In the genomic region with DNA sequence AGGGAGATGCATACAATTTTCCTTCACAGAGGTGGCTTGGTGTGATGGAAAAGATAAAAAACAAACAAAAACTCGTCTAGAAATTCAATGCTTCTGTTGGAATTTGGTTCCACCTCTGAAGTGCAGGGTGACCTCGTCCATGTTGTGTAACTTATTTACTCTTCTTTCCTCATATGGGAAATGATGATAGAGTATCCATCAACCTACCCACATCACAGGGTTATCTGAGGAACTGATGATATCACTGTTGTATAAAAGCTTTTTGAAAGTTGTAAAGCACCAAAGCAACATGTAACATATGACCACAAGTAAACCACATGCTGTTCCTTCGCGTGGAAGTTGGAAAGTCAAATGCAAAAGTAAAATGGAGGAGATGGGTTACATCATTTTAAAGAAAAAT, we compare ENCODE assay signal across 1 cellular context.
TF ChIP-seq lines count a peak whose summit lies in the region.

No MANE protein-coding gene starts in this region.

TF ChIP-seq in HepG2, 621 proteins besides CTCF, POLR2A, EP300 and RAD21 (continued from another document and continues in another):
- TF ChIP-seq, protein P1, sequence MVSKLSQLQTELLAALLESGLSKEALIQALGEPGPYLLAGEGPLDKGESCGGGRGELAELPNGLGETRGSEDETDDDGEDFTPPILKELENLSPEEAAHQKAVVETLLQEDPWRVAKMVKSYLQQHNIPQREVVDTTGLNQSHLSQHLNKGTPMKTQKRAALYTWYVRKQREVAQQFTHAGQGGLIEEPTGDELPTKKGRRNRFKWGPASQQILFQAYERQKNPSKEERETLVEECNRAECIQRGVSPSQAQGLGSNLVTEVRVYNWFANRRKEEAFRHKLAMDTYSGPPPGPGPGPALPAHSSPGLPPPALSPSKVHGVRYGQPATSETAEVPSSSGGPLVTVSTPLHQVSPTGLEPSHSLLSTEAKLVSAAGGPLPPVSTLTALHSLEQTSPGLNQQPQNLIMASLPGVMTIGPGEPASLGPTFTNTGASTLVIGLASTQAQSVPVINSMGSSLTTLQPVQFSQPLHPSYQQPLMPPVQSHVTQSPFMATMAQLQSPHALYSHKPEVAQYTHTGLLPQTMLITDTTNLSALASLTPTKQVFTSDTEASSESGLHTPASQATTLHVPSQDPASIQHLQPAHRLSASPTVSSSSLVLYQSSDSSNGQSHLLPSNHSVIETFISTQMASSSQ (IDR thresholded peaks at IDR 0.05; ENCODE audit: low read depth): no peak
- TF ChIP-seq, protein P1 (CRISPR knock-in tag; IDR thresholded peaks at IDR 0.05; ENCODE audit: borderline replicate concordance): peak; percentile 85; the same call in 1 of the 2 replicates
- peak; percentile 37; the same call in 1 of the 2 replicates for TF ChIP-seq CCDC6 (CRISPR knock-in tag; IDR thresholded peaks at IDR 0.05)
- TF ChIP-seq EHMT2 (IDR thresholded peaks at IDR 0.05; ENCODE audit: borderline replicate concordance, low read depth, low read length): peak; percentile 71; the same call in 1 of the 2 replicates
- no peak; the same call in 1 of the 2 replicates for TF ChIP-seq ZNF441 (CRISPR knock-in tag; IDR thresholded peaks at IDR 0.05; ENCODE audit: borderline replicate concordance)
- TF ChIP-seq ATM (IDR thresholded peaks at IDR 0.05; ENCODE audit: borderline replicate concordance): peak; percentile 42; the same call in 1 of the 2 replicates
- TF ChIP-seq ERF (CRISPR knock-in tag; IDR thresholded peaks at IDR 0.05): peak; percentile 74
- TF ChIP-seq NR1H2 (CRISPR knock-in tag; IDR thresholded peaks at IDR 0.05; ENCODE audit: borderline replicate concordance, low read depth): no peak
- TF ChIP-seq HNF4G (IDR thresholded peaks at IDR 0.05; ENCODE audit: borderline replicate concordance, low read depth, low read length): peak; percentile 53; the same call in 1 of the 2 replicates
- TF ChIP-seq HNF4G (CRISPR knock-in tag; IDR thresholded peaks at IDR 0.05; ENCODE audit: borderline replicate concordance, low read depth): no peak
- peak; percentile 52; the same call in 1 of the 2 replicates for TF ChIP-seq THAP11 (CRISPR knock-in tag; IDR thresholded peaks at IDR 0.05)
- no peak for TF ChIP-seq ZNF432 (CRISPR knock-in tag; IDR thresholded peaks at IDR 0.05; ENCODE audit: borderline replicate concordance)
- TF ChIP-seq, protein P2, sequence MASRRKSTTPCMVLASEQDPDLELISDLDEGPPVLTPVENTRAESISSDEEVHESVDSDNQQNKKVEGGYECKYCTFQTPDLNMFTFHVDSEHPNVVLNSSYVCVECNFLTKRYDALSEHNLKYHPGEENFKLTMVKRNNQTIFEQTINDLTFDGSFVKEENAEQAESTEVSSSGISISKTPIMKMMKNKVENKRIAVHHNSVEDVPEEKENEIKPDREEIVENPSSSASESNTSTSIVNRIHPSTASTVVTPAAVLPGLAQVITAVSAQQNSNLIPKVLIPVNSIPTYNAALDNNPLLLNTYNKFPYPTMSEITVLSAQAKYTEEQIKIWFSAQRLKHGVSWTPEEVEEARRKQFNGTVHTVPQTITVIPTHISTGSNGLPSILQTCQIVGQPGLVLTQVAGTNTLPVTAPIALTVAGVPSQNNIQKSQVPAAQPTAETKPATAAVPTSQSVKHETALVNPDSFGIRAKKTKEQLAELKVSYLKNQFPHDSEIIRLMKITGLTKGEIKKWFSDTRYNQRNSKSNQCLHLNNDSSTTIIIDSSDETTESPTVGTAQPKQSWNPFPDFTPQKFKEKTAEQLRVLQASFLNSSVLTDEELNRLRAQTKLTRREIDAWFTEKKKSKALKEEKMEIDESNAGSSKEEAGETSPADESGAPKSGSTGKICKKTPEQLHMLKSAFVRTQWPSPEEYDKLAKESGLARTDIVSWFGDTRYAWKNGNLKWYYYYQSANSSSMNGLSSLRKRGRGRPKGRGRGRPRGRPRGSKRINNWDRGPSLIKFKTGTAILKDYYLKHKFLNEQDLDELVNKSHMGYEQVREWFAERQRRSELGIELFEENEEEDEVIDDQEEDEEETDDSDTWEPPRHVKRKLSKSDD (CRISPR knock-in tag; IDR thresholded peaks at IDR 0.05; ENCODE audit: low read depth): no peak; the same call in 1 of the 2 replicates
- peak; percentile 61; the same call in 1 of the 2 replicates for TF ChIP-seq ZNF607 (CRISPR knock-in tag; IDR thresholded peaks at IDR 0.05; ENCODE audit: borderline replicate concordance)
- no peak for TF ChIP-seq PRPF4 (IDR thresholded peaks at IDR 0.05; ENCODE audit: low read depth, low read length, poor library complexity, severe bottlenecking)
- TF ChIP-seq IRF2 (CRISPR knock-in tag; IDR thresholded peaks at IDR 0.05): peak; percentile 88
- TF ChIP-seq SUZ12 (IDR thresholded peaks at IDR 0.05; ENCODE audit: low read depth, low read length): no peak
- no peak for TF ChIP-seq ZNF337 (CRISPR knock-in tag; IDR thresholded peaks at IDR 0.05; ENCODE audit: borderline replicate concordance, low read depth)
- peak; percentile 92 for TF ChIP-seq TARDBP (CRISPR knock-in tag; IDR thresholded peaks at IDR 0.05)
- no peak for TF ChIP-seq ZNF605 (CRISPR knock-in tag; IDR thresholded peaks at IDR 0.05)
- TF ChIP-seq NR2F6 (IDR thresholded peaks at IDR 0.05): peak; percentile 73; the same call in 1 of the 2 replicates
- peak; percentile 90 for TF ChIP-seq NR2F6 (CRISPR knock-in tag; IDR thresholded peaks at IDR 0.05)
- no peak for TF ChIP-seq SNAPC2 (CRISPR knock-in tag; IDR thresholded peaks at IDR 0.05)
- peak; percentile 70 for TF ChIP-seq SAP130 (CRISPR knock-in tag; IDR thresholded peaks at IDR 0.05; ENCODE audit: low read depth)
- no peak for TF ChIP-seq RCOR2 (CRISPR knock-in tag; IDR thresholded peaks at IDR 0.05)
- peak; percentile 88 for TF ChIP-seq BCL6 (CRISPR knock-in tag; IDR thresholded peaks at IDR 0.05)
- TF ChIP-seq ZSCAN5A (CRISPR knock-in tag; IDR thresholded peaks at IDR 0.05; ENCODE audit: borderline replicate concordance): peak; percentile 51; the same call in 1 of the 2 replicates
- peak; percentile 56; the same call in 1 of the 2 replicates for TF ChIP-seq NFIC (IDR thresholded peaks at IDR 0.05; ENCODE audit: low read length)
- TF ChIP-seq ATF7 (IDR thresholded peaks at IDR 0.05): peak; percentile 69
- TF ChIP-seq ATF7 (CRISPR knock-in tag; IDR thresholded peaks at IDR 0.05): no peak; the same call in 1 of the 2 replicates
- TF ChIP-seq MYPOP (CRISPR knock-in tag; IDR thresholded peaks at IDR 0.05): peak; percentile 24; the same call in 1 of the 2 replicates
- TF ChIP-seq HOXA9 (CRISPR knock-in tag; IDR thresholded peaks at IDR 0.05; ENCODE audit: borderline replicate concordance): no peak
- TF ChIP-seq TCF7 (IDR thresholded peaks at IDR 0.05; ENCODE audit: low read depth): peak; percentile 92
- peak; percentile 89 for TF ChIP-seq TCF7L2 (IDR thresholded peaks at IDR 0.05; ENCODE audit: low read depth, low read length)
- 0 out of 2 replicates have a peak, but pooled peaks have one; percentile 65 for TF ChIP-seq SMAD3 (CRISPR knock-in tag; IDR thresholded peaks at IDR 0.05)
- TF ChIP-seq CREM (IDR thresholded peaks at IDR 0.05): peak; percentile 80
- TF ChIP-seq CREM (CRISPR knock-in tag; IDR thresholded peaks at IDR 0.05): no peak
- TF ChIP-seq ZNF512 (CRISPR knock-in tag; IDR thresholded peaks at IDR 0.05): no peak
- TF ChIP-seq ZNF614 (CRISPR knock-in tag; IDR thresholded peaks at IDR 0.05; ENCODE audit: borderline replicate concordance): peak; percentile 61; the same call in 1 of the 2 replicates
- TF ChIP-seq ZNF644 (CRISPR knock-in tag; IDR thresholded peaks at IDR 0.05; ENCODE audit: low read depth): peak; percentile 96
- no peak for TF ChIP-seq NPAS2 (CRISPR knock-in tag; IDR thresholded peaks at IDR 0.05; ENCODE audit: borderline replicate concordance)
- TF ChIP-seq ELF3 (CRISPR knock-in tag; IDR thresholded peaks at IDR 0.05): peak; percentile 81
- 0 out of 2 replicates have a peak, but pooled peaks have one; percentile 24 for TF ChIP-seq ZFY (CRISPR knock-in tag; IDR thresholded peaks at IDR 0.05)
- TF ChIP-seq SYNCRIP (IDR thresholded peaks at IDR 0.05; ENCODE audit: insufficient read depth, low read depth, low read length): no peak
- TF ChIP-seq, protein P3, sequence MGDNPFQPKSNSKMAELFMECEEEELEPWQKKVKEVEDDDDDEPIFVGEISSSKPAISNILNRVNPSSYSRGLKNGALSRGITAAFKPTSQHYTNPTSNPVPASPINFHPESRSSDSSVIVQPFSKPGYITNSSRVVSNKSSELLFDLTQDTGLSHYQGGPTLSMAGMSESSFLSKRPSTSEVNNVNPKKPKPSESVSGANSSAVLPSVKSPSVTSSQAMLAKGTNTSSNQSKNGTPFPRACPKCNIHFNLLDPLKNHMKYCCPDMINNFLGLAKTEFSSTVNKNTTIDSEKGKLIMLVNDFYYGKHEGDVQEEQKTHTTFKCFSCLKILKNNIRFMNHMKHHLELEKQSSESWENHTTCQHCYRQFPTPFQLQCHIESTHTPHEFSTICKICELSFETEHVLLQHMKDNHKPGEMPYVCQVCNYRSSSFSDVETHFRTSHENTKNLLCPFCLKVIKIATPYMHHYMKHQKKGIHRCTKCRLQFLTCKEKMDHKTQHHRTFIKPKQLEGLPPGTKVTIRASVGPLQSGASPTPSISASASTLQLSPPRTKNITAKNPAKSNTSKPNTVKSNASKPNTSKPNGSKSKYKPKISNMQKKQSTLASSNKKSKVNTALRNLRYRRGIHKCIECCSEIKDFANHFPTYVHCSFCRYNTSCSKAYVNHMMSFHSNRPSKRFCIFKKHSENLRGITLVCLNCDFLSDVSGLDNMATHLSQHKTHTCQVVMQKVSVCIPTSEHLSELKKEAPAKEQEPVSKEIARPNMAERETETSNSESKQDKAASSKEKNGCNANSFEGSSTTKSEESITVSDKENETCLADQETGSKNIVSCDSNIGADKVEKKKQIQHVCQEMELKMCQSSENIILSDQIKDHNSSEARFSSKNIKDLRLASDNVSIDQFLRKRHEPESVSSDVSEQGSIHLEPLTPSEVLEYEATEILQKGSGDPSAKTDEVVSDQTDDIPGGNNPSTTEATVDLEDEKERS (CRISPR knock-in tag; IDR thresholded peaks at IDR 0.05): no peak
- TF ChIP-seq SIX1 (CRISPR knock-in tag; IDR thresholded peaks at IDR 0.05; ENCODE audit: borderline replicate concordance): peak; percentile 89; the same call in 1 of the 2 replicates
